In the genomic region with DNA sequence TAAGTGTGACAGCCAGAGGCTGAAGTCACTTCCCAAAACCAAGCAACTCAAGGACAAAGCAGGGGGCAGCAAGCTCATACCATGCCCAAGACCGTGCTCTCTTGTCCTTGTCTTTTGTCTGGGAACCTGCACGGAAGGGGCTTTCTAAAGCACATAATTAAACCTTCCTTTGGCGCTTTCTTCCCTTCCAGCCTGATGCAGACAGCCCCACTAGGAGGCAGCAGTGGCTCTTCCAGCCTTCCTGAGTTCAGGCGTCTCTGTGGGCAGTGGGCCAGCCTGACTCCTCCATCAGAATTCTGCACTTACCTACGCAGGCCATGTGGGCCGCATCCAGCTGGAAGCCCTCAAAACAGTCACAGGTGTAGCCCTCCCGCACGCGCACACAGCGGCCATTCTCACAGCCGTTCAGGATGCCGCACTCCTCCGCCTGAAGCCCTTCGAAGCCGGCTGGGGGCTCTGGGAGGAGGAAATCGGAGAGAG, we compare ENCODE assay signal across 1 cellular context.
TF ChIP-seq lines count a peak whose summit lies in the region.

No MANE protein-coding gene starts in this region.

TF ChIP-seq in HepG2, 621 proteins besides CTCF, POLR2A, EP300 and RAD21:
- TF ChIP-seq ZBTB33 (CRISPR knock-in tag; IDR thresholded peaks at IDR 0.05) (peak; percentile 71), IRF9 (CRISPR knock-in tag; IDR thresholded peaks at IDR 0.05; ENCODE audit: borderline replicate concordance) (0 out of 2 replicates have a peak, but pooled peaks have one; percentile 29), SMC3 (IDR thresholded peaks at IDR 0.05; ENCODE audit: low read length) (peak; percentile 33; the same call in 1 of the 2 replicates), TGIF2 (CRISPR knock-in tag; IDR thresholded peaks at IDR 0.05) (no peak), STAG1 (CRISPR knock-in tag; IDR thresholded peaks at IDR 0.05) (peak; percentile 64), NFKB2 (CRISPR knock-in tag; IDR thresholded peaks at IDR 0.05; ENCODE audit: borderline replicate concordance) (peak; percentile 38; the same call in 1 of the 2 replicates), JUN (CRISPR knock-in tag; IDR thresholded peaks at IDR 0.05) (no peak), ZNF737 (CRISPR knock-in tag; IDR thresholded peaks at IDR 0.05; ENCODE audit: borderline replicate concordance) (no peak), KDM2A (CRISPR knock-in tag; IDR thresholded peaks at IDR 0.05; ENCODE audit: borderline replicate concordance, low read depth) (0 out of 2 replicates have a peak, but pooled peaks have one; percentile 31)
- TF ChIP-seq, protein P1, sequence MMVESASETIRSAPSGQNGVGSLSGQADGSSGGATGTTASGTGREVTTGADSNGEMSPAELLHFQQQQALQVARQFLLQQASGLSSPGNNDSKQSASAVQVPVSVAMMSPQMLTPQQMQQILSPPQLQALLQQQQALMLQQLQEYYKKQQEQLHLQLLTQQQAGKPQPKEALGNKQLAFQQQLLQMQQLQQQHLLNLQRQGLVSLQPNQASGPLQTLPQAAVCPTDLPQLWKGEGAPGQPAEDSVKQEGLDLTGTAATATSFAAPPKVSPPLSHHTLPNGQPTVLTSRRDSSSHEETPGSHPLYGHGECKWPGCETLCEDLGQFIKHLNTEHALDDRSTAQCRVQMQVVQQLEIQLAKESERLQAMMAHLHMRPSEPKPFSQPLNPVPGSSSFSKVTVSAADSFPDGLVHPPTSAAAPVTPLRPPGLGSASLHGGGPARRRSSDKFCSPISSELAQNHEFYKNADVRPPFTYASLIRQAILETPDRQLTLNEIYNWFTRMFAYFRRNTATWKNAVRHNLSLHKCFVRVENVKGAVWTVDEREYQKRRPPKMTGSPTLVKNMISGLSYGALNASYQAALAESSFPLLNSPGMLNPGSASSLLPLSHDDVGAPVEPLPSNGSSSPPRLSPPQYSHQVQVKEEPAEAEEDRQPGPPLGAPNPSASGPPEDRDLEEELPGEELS (CRISPR knock-in tag; IDR thresholded peaks at IDR 0.05) = no peak
- TF ChIP-seq, protein P2, sequence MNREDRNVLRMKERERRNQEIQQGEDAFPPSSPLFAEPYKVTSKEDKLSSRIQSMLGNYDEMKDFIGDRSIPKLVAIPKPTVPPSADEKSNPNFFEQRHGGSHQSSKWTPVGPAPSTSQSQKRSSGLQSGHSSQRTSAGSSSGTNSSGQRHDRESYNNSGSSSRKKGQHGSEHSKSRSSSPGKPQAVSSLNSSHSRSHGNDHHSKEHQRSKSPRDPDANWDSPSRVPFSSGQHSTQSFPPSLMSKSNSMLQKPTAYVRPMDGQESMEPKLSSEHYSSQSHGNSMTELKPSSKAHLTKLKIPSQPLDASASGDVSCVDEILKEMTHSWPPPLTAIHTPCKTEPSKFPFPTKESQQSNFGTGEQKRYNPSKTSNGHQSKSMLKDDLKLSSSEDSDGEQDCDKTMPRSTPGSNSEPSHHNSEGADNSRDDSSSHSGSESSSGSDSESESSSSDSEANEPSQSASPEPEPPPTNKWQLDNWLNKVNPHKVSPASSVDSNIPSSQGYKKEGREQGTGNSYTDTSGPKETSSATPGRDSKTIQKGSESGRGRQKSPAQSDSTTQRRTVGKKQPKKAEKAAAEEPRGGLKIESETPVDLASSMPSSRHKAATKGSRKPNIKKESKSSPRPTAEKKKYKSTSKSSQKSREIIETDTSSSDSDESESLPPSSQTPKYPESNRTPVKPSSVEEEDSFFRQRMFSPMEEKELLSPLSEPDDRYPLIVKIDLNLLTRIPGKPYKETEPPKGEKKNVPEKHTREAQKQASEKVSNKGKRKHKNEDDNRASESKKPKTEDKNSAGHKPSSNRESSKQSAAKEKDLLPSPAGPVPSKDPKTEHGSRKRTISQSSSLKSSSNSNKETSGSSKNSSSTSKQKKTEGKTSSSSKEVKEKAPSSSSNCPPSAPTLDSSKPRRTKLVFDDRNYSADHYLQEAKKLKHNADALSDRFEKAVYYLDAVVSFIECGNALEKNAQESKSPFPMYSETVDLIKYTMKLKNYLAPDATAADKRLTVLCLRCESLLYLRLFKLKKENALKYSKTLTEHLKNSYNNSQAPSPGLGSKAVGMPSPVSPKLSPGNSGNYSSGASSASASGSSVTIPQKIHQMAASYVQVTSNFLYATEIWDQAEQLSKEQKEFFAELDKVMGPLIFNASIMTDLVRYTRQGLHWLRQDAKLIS (CRISPR knock-in tag; IDR thresholded peaks at IDR 0.05) = no peak
